Comparison of ENCODE assay signal across 9 cellular contexts in genomic region chr3:5123937-5124336, GRCh38. TPM values are rescaled to one million over a fixed set of nuclear protein-coding genes. Genes with fewer than 3 reads are reported as not detected.
DNase-seq lines count a peak whose midpoint lies in the region; ATAC-seq, FAIRE-seq and TF ChIP-seq lines count a peak whose summit lies in the region.
"Had no signal": no experiment of that assay in that cellular context is flagged by ENCODE, and none has a peak within 500 bp of the region (broad histone marks: within the 10 kb centered on the region; RNA-seq: fewer than 3 reads in every experiment).

No MANE protein-coding gene starts in this region.

- POLR2A ChIA-PET in CD8-positive, alpha-beta T cell (lab: Charles Lee) = interaction anchor here (1.0 to 1.9 kb wide), 4 partner anchors 28 to 73 kb away, joined by 3 to 9 read pairs (median 5); partner anchors contain the start of gene EDEM1
- POLR2A ChIA-PET in endothelial cell of umbilical vein (lab: Charles Lee) = interaction anchor here (0.7 kb wide), 1 partner anchor 101 kb away, joined by 3 read pairs; no protein-coding TSS in a partner anchor

- H3K4me1 Mint-ChIP-seq in CD8-positive, alpha-beta T cell (ENCODE audit: low read depth) = peaks cover 47% of the 10 kb centered on the region
- H3K4me1 Mint-ChIP-seq in osteocyte (ENCODE audit: unreplicated experiment) = peaks cover 53% of the 10 kb centered on the region

- CTCF ChIA-PET in CD8-positive, alpha-beta T cell (lab: Charles Lee) = interaction anchor here (1.5 to 3.3 kb wide), 4 partner anchors 13 to 412 kb away, joined by 4 to 12 read pairs (median 4); no protein-coding TSS in a partner anchor
- CTCF ChIA-PET in endothelial cell of umbilical vein (lab: Charles Lee) = interaction anchor here (1.0 to 1.9 kb wide), 6 partner anchors 13 to 412 kb away, joined by 3 to 9 read pairs (median 6); no protein-coding TSS in a partner anchor

- H3K36me3 Mint-ChIP-seq in CD8-positive, alpha-beta T cell = peaks cover 18% of the 10 kb centered on the region
- peaks cover 3% of the 10 kb centered on the region for H3K36me3 Mint-ChIP-seq in osteocyte (ENCODE audit: unreplicated experiment)

- no peaks in the 10 kb centered on the region for H4K20me1 ChIP-seq in OCI-LY1 (ENCODE audit: insufficient read depth, low read length)
- H4K20me1 ChIP-seq in endothelial cell of umbilical vein (replicated peaks; ENCODE audit: control insufficient read depth, extremely low read depth, insufficient read depth, low read length) = peaks cover 7% of the 10 kb centered on the region

- no peak overlapping the region; the same call in 1 of the 2 replicates for H3K9ac ChIP-seq in OCI-LY1 (ENCODE audit: low read length)
- H3K9ac ChIP-seq in endothelial cell of umbilical vein (replicated peaks; ENCODE audit: extremely low read depth, insufficient read depth, low read length) = no peak overlapping the region

- peaks cover 3% of the 10 kb centered on the region for H3K36me3 ChIP-seq in CD8-positive, alpha-beta T cell (ENCODE audit: insufficient read depth, low read length)
- H3K36me3 ChIP-seq in OCI-LY1 (ENCODE audit: insufficient read depth, low read length) = peaks cover 5% of the 10 kb centered on the region
- H3K36me3 ChIP-seq in endothelial cell of umbilical vein (ENCODE audit: control insufficient read depth in 2 of 2, extremely low read depth in 1 of 2, insufficient read depth in 2 of 2, low read length in 2 of 2) = no peaks in the 10 kb centered on the region

- no peak for TF ChIP-seq POLR2A in endothelial cell of umbilical vein (IDR thresholded peaks at IDR 0.05; ENCODE audit: low read depth, low read length)

- H3K79me2 ChIP-seq in OCI-LY1 (ENCODE audit: insufficient read depth, low read length) (peaks cover 67% of the 10 kb centered on the region), endothelial cell of umbilical vein (ENCODE audit: control insufficient read depth, insufficient read depth, low read length) (peaks cover 64% of the 10 kb centered on the region)

- no peaks in the 10 kb centered on the region for H3K9me3 Mint-ChIP-seq in CD8-positive, alpha-beta T cell
- H3K9me3 Mint-ChIP-seq in osteocyte (ENCODE audit: unreplicated experiment) = no peaks in the 10 kb centered on the region

- no peaks in the 10 kb centered on the region for H3F3A ChIP-seq in OCI-LY1 (ENCODE audit: insufficient read depth, low read length)

- intact Hi-C loops in CD8-positive, alpha-beta T cell (cut with DNase I, micrococcal nuclease) = loop anchor here (2.0 to 10.0 kb wide), 6 partner anchors 147 to 1999 kb away; partner anchors contain the start of genes CRBN (in 2 of the 2), ITPR1 (in 1 of the 2), SETMAR (in 1 of the 2) and SUMF1 (in 1 of the 2)
- intact Hi-C loops in endothelial cell of umbilical vein (cut with micrococcal nuclease) = loop anchor here (2.0 to 5.0 kb wide), 3 partner anchors 71 to 145 kb away; partner anchors contain the start of gene BHLHE40

- peak overlapping the region; percentile 60 for H3K4me3 Mint-ChIP-seq in CD8-positive, alpha-beta T cell
- peak overlapping the region; percentile 96 for H3K4me3 Mint-ChIP-seq in osteocyte (ENCODE audit: unreplicated experiment)

- no peaks in the 10 kb centered on the region for H3K9me1 ChIP-seq in endothelial cell of umbilical vein (replicated peaks; ENCODE audit: control insufficient read depth, extremely low read depth, insufficient read depth, low read length)

- TF ChIP-seq CTCF in CD8-positive, alpha-beta T cell (IDR thresholded peaks at IDR 0.05) = no peak
- TF ChIP-seq CTCF in OCI-LY1 (IDR thresholded peaks at IDR 0.05; ENCODE audit: low read length) (no peak), endothelial cell of umbilical vein (IDR thresholded peaks at IDR 0.05; ENCODE audit: extremely low read depth in 1 of 2, insufficient read depth in 1 of 2, low read depth in 1 of 2, low read length in 2 of 2) (no peak), osteocyte (IDR thresholded peaks at IDR 0.05) (no peak)

- no peaks in the 10 kb centered on the region for H3K27me3 ChIP-seq in CD8-positive, alpha-beta T cell (ENCODE audit: insufficient read depth, low read length)
- no peaks in the 10 kb centered on the region for H3K27me3 ChIP-seq in OCI-LY1 (ENCODE audit: insufficient read depth, low read length)
- H3K27me3 ChIP-seq in endothelial cell of umbilical vein (ENCODE audit: control insufficient read depth in 2 of 2, insufficient read depth in 2 of 2, low read length in 2 of 2) = no peaks in the 10 kb centered on the region

- ATAC-seq in CD8-positive, alpha-beta T cell = no peak
- ATAC-seq in GM18517 (IDR thresholded peaks at IDR 0.05; ENCODE audit: unreplicated experiment) = no peak

- H3K27ac Mint-ChIP-seq in CD8-positive, alpha-beta T cell = no peak overlapping the region
- peak overlapping the region; percentile 93 for H3K27ac Mint-ChIP-seq in osteocyte (ENCODE audit: unreplicated experiment)

- no peak overlapping the region for H3K4me3 ChIP-seq in CD8-positive, alpha-beta T cell (ENCODE audit: low read depth, low read length)
- H3K4me3 ChIP-seq in OCI-LY1 (ENCODE audit: low read depth, low read length, poor library complexity, severe bottlenecking) (peak overlapping the region; percentile 100), endothelial cell of umbilical vein (replicated peaks in 1 of 3; ENCODE audit: insufficient read depth in 1 of 3, low read depth in 1 of 3, low read length in 3 of 3) (no peak overlapping the region)

- no peak for FAIRE-seq in endothelial cell of umbilical vein (lab: Jason Lieb, UNC)

- DNase-seq in CD8-positive, alpha-beta T cell = no peak
- DNase-seq in endothelial cell of umbilical vein (ENCODE audit: low read depth, low spot score) (no peak), osteocyte (ENCODE audit: extremely low spot score, unreplicated experiment) (no peak), DMS 273 (lab: John Stamatoyannopoulos, UW; ENCODE audit: unreplicated experiment) (no peak), hippocampal formation (lab: John Stamatoyannopoulos, UW) (no peak), SK-N-DZ (ENCODE audit: low spot score) (no peak)
- DNase-seq: T1000 had no signal

- H3K9me3 ChIP-seq in CD8-positive, alpha-beta T cell (ENCODE audit: low read length) = no peaks in the 10 kb centered on the region
- H3K9me3 ChIP-seq in OCI-LY1 (ENCODE audit: low read length) (no peaks in the 10 kb centered on the region), endothelial cell of umbilical vein (replicated peaks; ENCODE audit: control insufficient read depth, insufficient read depth, low read length) (no peaks in the 10 kb centered on the region)

- no peak overlapping the region for H3K27ac ChIP-seq in CD8-positive, alpha-beta T cell (ENCODE audit: low read depth, low read length)
- H3K27ac ChIP-seq in OCI-LY1 (ENCODE audit: low read depth, low read length, poor library complexity, severe bottlenecking) (no peak overlapping the region), endothelial cell of umbilical vein (ENCODE audit: insufficient read depth, low read depth, low read length) (no peak overlapping the region)

- H2AFZ ChIP-seq in OCI-LY1 (ENCODE audit: low read length) (no peak overlapping the region), endothelial cell of umbilical vein (ENCODE audit: low read depth, low read length) (no peak overlapping the region)

- H3K4me1 ChIP-seq in CD8-positive, alpha-beta T cell (ENCODE audit: insufficient read depth, low read length) = peaks cover 33% of the 10 kb centered on the region
- H3K4me1 ChIP-seq in OCI-LY1 (ENCODE audit: insufficient read depth, low read length, severe bottlenecking) (peaks cover 24% of the 10 kb centered on the region), endothelial cell of umbilical vein (ENCODE audit: control insufficient read depth, extremely low read depth, insufficient read depth, low read length) (peaks cover 12% of the 10 kb centered on the region)

- no peaks in the 10 kb centered on the region for H3K27me3 Mint-ChIP-seq in CD8-positive, alpha-beta T cell (ENCODE audit: low read depth)
- no peaks in the 10 kb centered on the region for H3K27me3 Mint-ChIP-seq in osteocyte (ENCODE audit: unreplicated experiment)

- no TSS peak for BruUV-seq in endothelial cell of umbilical vein (replicated peaks; lab: Mats Ljungman, UMichigan)

- dilution Hi-C loops in endothelial cell of umbilical vein (cut with MboI; ENCODE audit: extremely low pct_ligation_motif_present, low sequenced_read_pairs) = no loop called here

- H3K9me2 ChIP-seq in OCI-LY1 (ENCODE audit: low read depth, low read length) = no peaks in the 10 kb centered on the region

- H3K4me2 ChIP-seq in OCI-LY1 (ENCODE audit: low read length) (peak overlapping the region; percentile 95), endothelial cell of umbilical vein (ENCODE audit: insufficient read depth, low read length) (peak overlapping the region; percentile 95)

TF ChIP-seq in endothelial cell of umbilical vein, 7 proteins besides CTCF, POLR2A, EP300 and RAD21:
- TF ChIP-seq GATA2 (IDR thresholded peaks at IDR 0.05; ENCODE audit: insufficient read depth, insufficient read length, low read depth, low read length) = no peak
- TF ChIP-seq POLR2AphosphoS5 (IDR thresholded peaks at IDR 0.05; ENCODE audit: insufficient read depth, low read depth, low read length) = no peak
- no peak for TF ChIP-seq FOS (IDR thresholded peaks at IDR 0.05; ENCODE audit: borderline replicate concordance, insufficient read depth, low read length)
- TF ChIP-seq MAX (IDR thresholded peaks at IDR 0.05; ENCODE audit: insufficient read depth, insufficient read length) = no peak
- no peak for TF ChIP-seq JUN (IDR thresholded peaks at IDR 0.05; ENCODE audit: borderline replicate concordance, insufficient read depth, insufficient read length, low read depth)
- TF ChIP-seq MYC (IDR thresholded peaks at IDR 0.05; ENCODE audit: low read depth, low read length) = no peak
- no peak for TF ChIP-seq EZH2 (IDR thresholded peaks at IDR 0.05; ENCODE audit: borderline replicate concordance, low read depth, low read length, severe bottlenecking)
TF ChIP-seq in endothelial cell of umbilical vein: peak in this region for 0.

RNA-seq across cellular contexts. Expression of gene ARL8B, which starts 1.8 kb away (rescaled TPM):
- total RNA-seq in CD8-positive, alpha-beta T cell = 10 to 100 TPM; 54.1 to 61.7 TPM
- 58.0 and 58.2 TPM in 2 replicates for total RNA-seq in endothelial cell of umbilical vein
- polyA plus RNA-seq in endothelial cell of umbilical vein = 23.2 and 32.1 TPM in 2 replicates
- 33.1 and 35.2 TPM in 2 replicates for polyA plus RNA-seq in endothelial cell of umbilical vein (2011; cell fraction: cytosol; rRNA removed)
- polyA plus RNA-seq in endothelial cell of umbilical vein (2011; cell fraction: nucleus; rRNA removed) = 33.7 and 37.0 TPM in 2 replicates
- 42.1 and 59.3 TPM in 2 replicates for polyA plus RNA-seq in endothelial cell of umbilical vein (2012)
- 17.4 and 24.3 TPM in 2 replicates for polyA minus RNA-seq in endothelial cell of umbilical vein
- polyA minus RNA-seq in endothelial cell of umbilical vein (2011; cell fraction: cytosol; rRNA and poly(A)+ RNA removed) = 11.4 TPM
- 26.9 and 39.3 TPM in 2 replicates for polyA minus RNA-seq in endothelial cell of umbilical vein (2011; cell fraction: nucleus; rRNA and poly(A)+ RNA removed)
- 85.6 and 86.0 TPM in 2 replicates for total RNA-seq in osteocyte
- polyA plus RNA-seq in SK-N-DZ (2014; cell fraction: cytosol; rRNA removed) = 68.0 and 71.1 TPM in 2 replicates
- polyA plus RNA-seq in SK-N-DZ (2014; cell fraction: nucleus; rRNA removed) = 39.2 and 49.2 TPM in 2 replicates
